In the genomic region with DNA sequence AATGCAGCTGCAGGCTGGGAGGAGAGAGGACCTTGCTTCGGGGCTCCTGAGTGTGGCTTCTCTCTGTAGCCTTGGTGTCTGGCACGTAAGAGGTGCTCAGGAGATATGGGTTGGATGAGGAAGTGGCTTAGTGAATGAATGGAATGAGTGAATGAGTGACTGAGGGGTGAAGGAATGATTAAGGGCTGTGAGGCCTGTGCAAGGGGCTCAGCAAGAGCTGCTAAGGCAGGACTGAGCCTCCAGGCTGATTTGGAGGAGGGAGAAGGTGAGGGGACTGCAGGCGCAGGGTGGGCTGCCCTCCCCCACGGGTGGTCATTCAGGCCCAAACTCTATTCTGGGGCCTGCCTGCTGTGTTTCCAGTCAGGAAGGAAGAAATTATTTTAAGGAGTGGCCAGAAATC, we compare ENCODE assay signal across 18 cellular contexts.
"Had no signal": no experiment of that assay in that cellular context is flagged by ENCODE, and none has a peak within 500 bp of the region (broad histone marks: within the 10 kb centered on the region; RNA-seq: fewer than 3 reads in every experiment).

No MANE protein-coding gene starts in this region.

- ATAC-seq: naive thymus-derived CD4-positive, alpha-beta T cell; stimulated activated naive CD8-positive, alpha-beta T cell treated with anti-CD3 and anti-CD28 coated beads, Interleukin-15, amount 100 ng/mL, for 72 hours; T-cell had no signal

- DNase-seq: activated CD4-positive, alpha-beta T cell treated with anti-CD3 and anti-CD28 coated beads, Interleukin-2, amount 50 U/mL, for 1 hour; activated T-cell treated with anti-CD3 and anti-CD28 coated beads for 4 hours; amniotic stem cell; brain microvascular endothelial cell; cerebellar nuclear complex; dermis blood vessel endothelial cell; erythroblast; glutamatergic neuron; immature natural killer cell; lower lobe of right lung; naive thymus-derived CD4-positive, alpha-beta T cell; occipital lobe; stimulated activated CD4-positive, alpha-beta T cell treated with anti-CD3 and anti-CD28 coated beads, Interleukin-15, amount 100 ng/mL, for 24 hours; stimulated activated CD4-positive, alpha-beta T cell treated with anti-CD3 and anti-CD28 coated beads, Interleukin-4, amount 100 ng/mL, for 24 hours; stimulated activated naive CD8-positive, alpha-beta T cell treated with anti-CD3 and anti-CD28 coated beads, Interleukin-15, amount 100 ng/mL, for 72 hours; T-cell had no signal

- H3K27me3 Mint-ChIP-seq: activated naive CD4-positive, alpha-beta T cell treated with anti-CD3 and anti-CD28 coated beads, Interleukin-2, amount 50 U/mL, for 24 hours; naive thymus-derived CD4-positive, alpha-beta T cell; stimulated activated naive CD8-positive, alpha-beta T cell treated with anti-CD3 and anti-CD28 coated beads, Interleukin-15, amount 100 ng/mL, for 72 hours; T-cell had no signal

- H3K4me3 Mint-ChIP-seq: activated naive CD4-positive, alpha-beta T cell treated with anti-CD3 and anti-CD28 coated beads, Interleukin-2, amount 50 U/mL, for 24 hours; immature natural killer cell; naive thymus-derived CD4-positive, alpha-beta T cell; stimulated activated naive CD8-positive, alpha-beta T cell treated with anti-CD3 and anti-CD28 coated beads, Interleukin-15, amount 100 ng/mL, for 72 hours; T-cell had no signal

- H3K27ac Mint-ChIP-seq: activated naive CD4-positive, alpha-beta T cell treated with anti-CD3 and anti-CD28 coated beads, Interleukin-2, amount 50 U/mL, for 24 hours; immature natural killer cell; T-cell had no signal

- H3K4me3 ChIP-seq: lower lobe of right lung, thoracic aorta had no signal

- H3K27me3 ChIP-seq: brain microvascular endothelial cell had no signal

- H3K4me1 Mint-ChIP-seq: activated naive CD4-positive, alpha-beta T cell treated with anti-CD3 and anti-CD28 coated beads, Interleukin-2, amount 50 U/mL, for 24 hours; immature natural killer cell; naive thymus-derived CD4-positive, alpha-beta T cell; stimulated activated naive CD8-positive, alpha-beta T cell treated with anti-CD3 and anti-CD28 coated beads, Interleukin-15, amount 100 ng/mL, for 72 hours; T-cell had no signal

- H3K9me3 ChIP-seq: lower lobe of right lung, thoracic aorta had no signal

- H3K4me1 ChIP-seq: lower lobe of right lung had no signal

- H3K27ac ChIP-seq: brain microvascular endothelial cell, lower lobe of right lung, thoracic aorta had no signal

- H3K36me3 Mint-ChIP-seq: activated naive CD4-positive, alpha-beta T cell treated with anti-CD3 and anti-CD28 coated beads, Interleukin-2, amount 50 U/mL, for 24 hours; immature natural killer cell; naive thymus-derived CD4-positive, alpha-beta T cell; T-cell had no signal

- H3K36me3 ChIP-seq: brain microvascular endothelial cell, lower lobe of right lung, thoracic aorta had no signal

- H3K9me3 Mint-ChIP-seq: activated naive CD4-positive, alpha-beta T cell treated with anti-CD3 and anti-CD28 coated beads, Interleukin-2, amount 50 U/mL, for 24 hours; stimulated activated naive CD8-positive, alpha-beta T cell treated with anti-CD3 and anti-CD28 coated beads, Interleukin-15, amount 100 ng/mL, for 72 hours; T-cell had no signal
